In the genomic region with DNA sequence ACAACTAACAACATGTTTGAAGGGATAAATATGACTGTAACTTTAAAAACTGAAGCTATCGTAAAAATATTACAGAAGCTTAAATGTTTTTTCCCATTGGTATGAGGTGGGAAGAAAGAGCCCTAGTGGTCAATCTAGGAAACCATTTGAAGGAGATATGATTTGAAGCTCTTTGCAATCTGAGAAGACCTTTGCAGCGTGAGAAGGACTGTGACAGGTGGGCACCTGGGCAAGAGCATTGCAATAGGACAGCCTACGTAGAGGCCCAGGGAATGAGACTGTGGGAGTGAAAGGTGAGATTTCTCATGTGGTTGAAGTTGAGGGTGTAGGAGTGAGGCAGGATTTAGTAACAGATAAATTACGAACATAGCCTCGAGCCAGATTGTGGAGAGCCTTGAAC, we compare ENCODE assay signal across 24 cellular contexts.
DNase-seq lines count a peak whose midpoint lies in the region; ATAC-seq, FAIRE-seq and TF ChIP-seq lines count a peak whose summit lies in the region.
"Had no signal": no experiment of that assay in that cellular context is flagged by ENCODE, and none has a peak within 500 bp of the region (broad histone marks: within the 10 kb centered on the region; RNA-seq: fewer than 3 reads in every experiment).

No MANE protein-coding gene starts in this region.

- H3K79me2 ChIP-seq in Loucy (ENCODE audit: insufficient read depth, low read length) (no peaks in the 10 kb centered on the region), GM12878 (ENCODE audit: control insufficient read depth, insufficient read depth, low read length) (no peaks in the 10 kb centered on the region)

- H3K4me2 ChIP-seq in Loucy (ENCODE audit: low read depth, low read length, poor library complexity, severe bottlenecking) (no peak overlapping the region), GM12878 (ENCODE audit: control insufficient read depth, insufficient read depth) (no peak overlapping the region)

- BruUV-seq in GM12878 (replicated peaks; lab: Mats Ljungman, UMichigan) = no TSS peak

- H3K9me3 ChIP-seq in Loucy (ENCODE audit: insufficient read depth, low read depth, low read length) (no peaks in the 10 kb centered on the region), GM12878 (replicated peaks; ENCODE audit: control insufficient read depth, insufficient read depth, low read length) (no peaks in the 10 kb centered on the region), thyroid gland (no peaks in the 10 kb centered on the region)
- H3K9me3 ChIP-seq: mucosa of descending colon, thoracic aorta had no signal

- intact Hi-C loops in GM12878 (cut with micrococcal nuclease; ENCODE audit: unreplicated experiment) (no loop called here), thyroid gland (cut with DNase I) (no loop called here)

- H3K4me3 Mint-ChIP-seq in nephron progenitor cell = no peak overlapping the region
- H3K4me3 Mint-ChIP-seq: activated CD4-positive, alpha-beta T cell treated with anti-CD3 and anti-CD28 coated beads for 36 hours; activated naive CD4-positive, alpha-beta T cell treated with anti-CD3 and anti-CD28 coated beads for 36 hours; activated T-cell treated with anti-CD3 and anti-CD28 coated beads, Interleukin-2, amount 50 U/mL, for 4 hours; CD4-positive, alpha-beta memory T cell; T-cell had no signal

- H3K27me3 Mint-ChIP-seq in nephron progenitor cell (ENCODE audit: low read depth, poor library complexity) = no peaks in the 10 kb centered on the region

- H3K27ac Mint-ChIP-seq in nephron progenitor cell = no peak overlapping the region
- H3K27ac Mint-ChIP-seq: activated CD4-positive, alpha-beta T cell treated with anti-CD3 and anti-CD28 coated beads for 36 hours; activated naive CD4-positive, alpha-beta T cell treated with anti-CD3 and anti-CD28 coated beads for 36 hours; CD4-positive, alpha-beta memory T cell; T-cell had no signal

- SMC1A ChIA-PET in GM12878 (lab: Charles Lee; ENCODE audit: uncharacterized antibody, unreplicated experiment) = interaction anchor here (0.9 kb wide), 1 partner anchor 30 kb away, joined by 3 read pairs; no protein-coding TSS in a partner anchor

- TF ChIP-seq RAD21 in GM12878 (IDR thresholded peaks at IDR 0.05; ENCODE audit: insufficient read depth, low read depth, low read length) = no peak

- TF ChIP-seq CTCF in GM12864 (IDR thresholded peaks at IDR 0.05; ENCODE audit: low read depth, low read length, missing control alignments) = peak; percentile 4
- peak; percentile 33; the same call in 1 of the 2 replicates for TF ChIP-seq CTCF in Loucy (conservative IDR thresholded peaks at IDR 0.05; ENCODE audit: low read length)
- TF ChIP-seq CTCF in GM12878 (IDR thresholded peaks at IDR 0.05 in 2 of 3, conservative IDR thresholded peaks at IDR 0.05 in 1 of 3; ENCODE audit: control insufficient read depth in 2 of 3, extremely low read depth in 1 of 3, insufficient read depth in 1 of 3, low read depth in 3 of 3, low read length in 3 of 3) = no peak
- peak; percentile 13 for TF ChIP-seq CTCF in nephron progenitor cell (IDR thresholded peaks at IDR 0.05)
- no peak for TF ChIP-seq CTCF in thyroid gland (IDR thresholded peaks at IDR 0.05)

- POLR2A ChIA-PET in GM12878 (lab: Charles Lee) = no interaction called here

- no peak for TF ChIP-seq POLR2A in GM12878 (IDR thresholded peaks at IDR 0.05; ENCODE audit: low read depth, low read length)
- no peak for TF ChIP-seq POLR2A in thyroid gland (IDR thresholded peaks at IDR 0.05)

- peak; percentile 54 for FAIRE-seq in GM12878 (lab: Jason Lieb, UNC)
- FAIRE-seq: endothelial cell of umbilical vein had no signal

- no peaks in the 10 kb centered on the region for H3K9me3 Mint-ChIP-seq in nephron progenitor cell
- H3K9me3 Mint-ChIP-seq: activated naive CD4-positive, alpha-beta T cell treated with anti-CD3 and anti-CD28 coated beads for 36 hours; activated T-cell treated with anti-CD3 and anti-CD28 coated beads, Interleukin-2, amount 50 U/mL, for 4 hours; CD4-positive, alpha-beta memory T cell; T-cell had no signal

- H3K36me3 Mint-ChIP-seq in nephron progenitor cell (ENCODE audit: low read depth) = no peaks in the 10 kb centered on the region
- H3K36me3 Mint-ChIP-seq: CD4-positive, alpha-beta memory T cell; T-cell had no signal

- in situ Hi-C loops in GM12878 (cut with MboI) = no loop called here

- RAD21 ChIA-PET in GM12878 (lab: Charles Lee; ENCODE audit: unreplicated experiment) = no interaction called here

- H3F3A ChIP-seq in Loucy (ENCODE audit: low read depth) = no peaks in the 10 kb centered on the region

- H3K27me3 ChIP-seq in Loucy (ENCODE audit: insufficient read depth, low read length, poor library complexity, severe bottlenecking) (no peaks in the 10 kb centered on the region), GM12878 (replicated peaks in 1 of 2; ENCODE audit: control insufficient read depth in 2 of 2, insufficient read depth in 2 of 2, low read length in 1 of 2) (no peaks in the 10 kb centered on the region), thyroid gland (no peaks in the 10 kb centered on the region)

- H3K9ac ChIP-seq in Loucy (ENCODE audit: low read depth, low read length, poor library complexity, severe bottlenecking) (no peak overlapping the region), GM12878 (ENCODE audit: control insufficient read depth, insufficient read depth, low read length) (no peak overlapping the region)

- DNase-seq in GM12864 (ENCODE audit: low read depth) = no peak
- DNase-seq in GM12878 (ENCODE audit: low read depth, low spot score) = no peak
- no peak for DNase-seq in nephron progenitor cell
- no peak for DNase-seq in thyroid gland
- no peak for DNase-seq in SKM-1 treated with dmso at 0.1 percent for 144 hours (lab: John Stamatoyannopoulos, UW; ENCODE audit: unreplicated experiment)
- no peak for DNase-seq in midbrain (lab: John Stamatoyannopoulos, UW)
- DNase-seq: activated CD4-positive, alpha-beta T cell treated with anti-CD3 and anti-CD28 coated beads for 36 hours; activated CD8-positive, alpha-beta memory T cell treated with anti-CD3 and anti-CD28 coated beads for 24 hours; activated naive CD4-positive, alpha-beta T cell treated with anti-CD3 and anti-CD28 coated beads for 36 hours; activated T-cell treated with anti-CD3 and anti-CD28 coated beads, Interleukin-2, amount 50 U/mL, for 4 hours; amygdala; CD4-positive, alpha-beta memory T cell; left ventricle myocardium superior; mucosa of descending colon; NCI-H1105; NCI-H2081; Right ventricle myocardium superior; stimulated activated CD4-positive, alpha-beta T cell treated with anti-CD3 and anti-CD28 coated beads, Interleukin-4, amount 100 ng/mL, for 24 hours; stimulated activated naive CD4-positive, alpha-beta T cell treated with Interleukin-2 at 50 U/mL for 16 hours; T-cell had no signal

- H3K27ac ChIP-seq in GM12878 (ENCODE audit: control insufficient read depth, insufficient read depth) = no peak overlapping the region
- no peak overlapping the region for H3K27ac ChIP-seq in thyroid gland
- H3K27ac ChIP-seq: thoracic aorta had no signal

- CTCF ChIA-PET in GM12878 (lab: Yijun Ruan, JAX) = interaction anchor here (0.6 to 1.2 kb wide), 3 partner anchors 28 to 761 kb away, joined by 3 to 4 read pairs (median 4); no protein-coding TSS in a partner anchor

- 42% methylated on average over 5 of the region's 5 CpGs for WGBS in GM12878 (ENCODE audit: insufficient coverage, insufficient replicate concordance, low lambda C conversion rate, missing lambda C conversion rate)
- WGBS in thyroid gland, 2 donors = 91 to 93% methylated on average over 5 of the region's 5 CpGs

- no peak for ATAC-seq in GM12878
- ATAC-seq in HG02571 (IDR thresholded peaks at IDR 0.05; ENCODE audit: unreplicated experiment) = no peak
- ATAC-seq: activated CD4-positive, alpha-beta T cell treated with anti-CD3 and anti-CD28 coated beads for 36 hours; activated T-cell treated with anti-CD3 and anti-CD28 coated beads, Interleukin-2, amount 50 U/mL, for 4 hours; left ventricle myocardium superior; mucosa of descending colon; T-cell had no signal

- peaks cover 13% of the 10 kb centered on the region for H3K4me1 Mint-ChIP-seq in nephron progenitor cell
- H3K4me1 Mint-ChIP-seq: T-cell had no signal

- H3K9me2 ChIP-seq in Loucy (replicated peaks; ENCODE audit: low read depth, low read length) = no peaks in the 10 kb centered on the region

- H3K36me3 ChIP-seq in Loucy (ENCODE audit: insufficient read depth, low read length) (no peaks in the 10 kb centered on the region), GM12878 (ENCODE audit: control insufficient read depth in 2 of 2, insufficient read depth in 2 of 2, low read length in 1 of 2) (no peaks in the 10 kb centered on the region), thyroid gland (no peaks in the 10 kb centered on the region)
- H3K36me3 ChIP-seq: thoracic aorta had no signal

- H3K4me3 ChIP-seq in GM12864 (ENCODE audit: low read depth, low read length) (no peak overlapping the region), Loucy (ENCODE audit: low read length, poor library complexity, severe bottlenecking) (no peak overlapping the region), GM12878 (no peak overlapping the region), thyroid gland (replicated peaks in 1 of 3) (no peak overlapping the region)
- H3K4me3 ChIP-seq: mucosa of descending colon, thoracic aorta had no signal

- TF ChIP-seq EP300 in GM12878 (IDR thresholded peaks at IDR 0.05; ENCODE audit: borderline replicate concordance in 1 of 2, control insufficient read depth in 1 of 2, low read depth in 2 of 2, low read length in 2 of 2) = no peak

- H4K20me1 ChIP-seq in Loucy (ENCODE audit: insufficient read depth, low read length, poor library complexity, severe bottlenecking) (no peaks in the 10 kb centered on the region), GM12878 (ENCODE audit: control insufficient read depth, insufficient read depth) (no peaks in the 10 kb centered on the region)

- H2AFZ ChIP-seq in Loucy (ENCODE audit: low read length) = no peak overlapping the region
- no peak overlapping the region for H2AFZ ChIP-seq in GM12878 (ENCODE audit: control insufficient read depth, low read depth, low read length)

- H3K4me1 ChIP-seq in Loucy (ENCODE audit: insufficient read depth, low read length, poor library complexity, severe bottlenecking) (no peaks in the 10 kb centered on the region), GM12878 (ENCODE audit: control insufficient read depth, insufficient read depth, low read length) (no peaks in the 10 kb centered on the region), thyroid gland (no peaks in the 10 kb centered on the region)

TF ChIP-seq in GM12878, 131 proteins besides CTCF, POLR2A, EP300 and RAD21 (continues in another document):
- TF ChIP-seq MYC (IDR thresholded peaks at IDR 0.05; ENCODE audit: insufficient read depth, insufficient read length, insufficient replicate concordance, low read length, severe bottlenecking) = no peak
- no peak for TF ChIP-seq SMARCA5 (IDR thresholded peaks at IDR 0.05)
- TF ChIP-seq FOS (IDR thresholded peaks at IDR 0.05; ENCODE audit: borderline replicate concordance, extremely low read depth, insufficient read length) = no peak

Comparison
In these comparisons a context has a peak if more than half of its experiments do, and no peak if none do; other contexts are left out.
1. CTCF ChIP-seq: peak in GM12864 (single experiment), Loucy (single experiment) and nephron progenitor cell (single experiment); none in GM12878 (0 of 3) and thyroid gland (0 of 6).